ENCODE assay signal across 8 cellular contexts in the genomic region with DNA sequence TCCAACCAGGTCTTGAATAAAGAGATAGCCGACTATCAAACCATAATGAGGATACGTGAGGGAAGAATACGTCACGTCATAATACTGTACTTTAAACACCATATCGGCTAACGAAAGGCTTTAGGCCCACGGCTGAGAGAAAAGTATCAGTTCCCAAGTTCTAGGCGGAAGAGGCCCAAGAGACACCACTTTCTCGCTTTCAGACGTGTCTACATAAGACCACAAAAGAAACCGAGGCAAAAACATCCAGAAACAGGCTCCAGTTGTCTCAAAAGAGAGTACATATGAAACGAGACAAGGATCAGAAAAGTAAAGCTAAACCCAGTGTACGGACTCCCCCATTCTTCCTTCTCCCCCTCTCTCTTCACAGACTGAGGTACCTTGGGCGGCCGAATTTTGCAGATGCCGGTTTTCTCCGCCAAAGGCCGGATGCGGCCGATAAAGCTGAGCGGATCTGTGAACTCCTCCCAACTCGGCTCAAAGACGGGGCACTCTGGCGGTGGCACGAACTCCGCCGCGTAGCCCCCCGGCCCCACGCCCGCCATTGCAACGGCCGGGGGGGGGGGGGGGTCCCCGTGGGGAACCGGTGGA. TPM values are rescaled to one million over a fixed set of nuclear protein-coding genes. Genes with fewer than 3 reads are reported as not detected.
DNase-seq lines count a peak whose midpoint lies in the region; ATAC-seq, FAIRE-seq and TF ChIP-seq lines count a peak whose summit lies in the region.

No MANE protein-coding gene starts in this region.

- TF ChIP-seq POLR2A in lower leg skin (IDR thresholded peaks at IDR 0.05) (no peak), H54 (IDR thresholded peaks at IDR 0.05; ENCODE audit: low read depth, low read length) (no peak)

- H3K36me3 ChIP-seq in RWPE2 (ENCODE audit: low read depth), result peaks cover 30% of the 10 kb centered on the region

- ATAC-seq in HG02642 (IDR thresholded peaks at IDR 0.05; ENCODE audit: poor library complexity, unreplicated experiment) (peak; percentile 32), RWPE2 (ENCODE audit: low read depth) (peak; percentile 32)

- TF ChIP-seq CTCF in GM12875 (IDR thresholded peaks at IDR 0.05; ENCODE audit: borderline replicate concordance, insufficient read depth, low read depth, low read length), result no peak
- TF ChIP-seq CTCF in RWPE2 (IDR thresholded peaks at IDR 0.05; ENCODE audit: poor library complexity, severe bottlenecking), result no peak
- no peak for TF ChIP-seq CTCF in lower leg skin (IDR thresholded peaks at IDR 0.05)

- H3K4me3 ChIP-seq in GM12875 (ENCODE audit: low read depth, low read length) (peak overlapping the region; percentile 81), RWPE2 (ENCODE audit: severe bottlenecking) (peak overlapping the region; percentile 63), lower leg skin (ENCODE audit: low read depth, poor library complexity, severe bottlenecking) (peak overlapping the region; percentile 94)

- H3K27me3 ChIP-seq in RWPE2 (ENCODE audit: insufficient read depth, poor library complexity, severe bottlenecking), result no peaks in the 10 kb centered on the region

- peak overlapping the region; percentile 76 for H3K27ac ChIP-seq in RWPE2 (ENCODE audit: poor library complexity, severe bottlenecking)
- H3K27ac ChIP-seq in caudate nucleus (ENCODE audit: low read depth, low read length), result peak overlapping the region; percentile 98

- peaks cover 20% of the 10 kb centered on the region for H3K4me1 ChIP-seq in RWPE2 (ENCODE audit: insufficient read depth, poor library complexity, severe bottlenecking)

- no peak for FAIRE-seq in H54 (lab: Jason Lieb, UNC)

- 0 to 1% methylated on average over 25 to 33 of the region's 35 CpGs for WGBS in lower leg skin, 2 donors

- H3K9me3 ChIP-seq in RWPE2 (ENCODE audit: severe bottlenecking), result no peaks in the 10 kb centered on the region

- DNase-seq in RWPE2 (ENCODE audit: low spot score), result no peak
- DNase-seq in caudate nucleus (lab: John Stamatoyannopoulos, UW), result no peak
- DNase-seq in lower leg skin (ENCODE audit: low spot score in 2 of 2), result peak in 1 of 2 donors; percentile 85
- peak; percentile 20 to 21 for DNase-seq in stimulated activated CD8-positive, alpha-beta memory T cell treated with anti-CD3 and anti-CD28 coated beads, Interleukin-2, amount 100 ng/mL, for 1 hour (ENCODE audit: low read depth in 2 of 2)
- no peak for DNase-seq in NCI-H510A (lab: John Stamatoyannopoulos, UW)
- no peak for DNase-seq in H54 (ENCODE audit: insufficient read length, low spot score)

- intact Hi-C loops in lower leg skin (cut with DNase I; ENCODE audit: low total_unique reads), result no loop called here

RNA-seq across cellular contexts. Expression of a gene that starts 0.5 kb away (rescaled TPM):
- 10 to 100 TPM; 43.5 to 85.0 (median 67.0) TPM for total RNA-seq in lower leg skin

RNA-seq across cellular contexts. Expression of a gene that starts 12.8 kb away (rescaled TPM):
- total RNA-seq in lower leg skin, result 10 to 100 TPM in 1 of 4 donors, 1 to 10 TPM in 3; 3.4 to 18.3 (median 5.7) TPM

Comparison
In these comparisons a context has a peak if more than half of its experiments do, and no peak if none do; other contexts are left out.
1. DNase-seq: peak in stimulated activated CD8-positive, alpha-beta memory T cell treated with anti-CD3 and anti-CD28 coated beads, Interleukin-2, amount 100 ng/mL, for 1 hour (2 of 2); none in RWPE2 (single experiment), caudate nucleus (0 of 61), NCI-H510A (single experiment) and H54 (single experiment).
2. Peak in every context shown above with its lines, with median percentiles within 50 percentile points of each other: H3K4me3 ChIP-seq.